In the genomic region with DNA sequence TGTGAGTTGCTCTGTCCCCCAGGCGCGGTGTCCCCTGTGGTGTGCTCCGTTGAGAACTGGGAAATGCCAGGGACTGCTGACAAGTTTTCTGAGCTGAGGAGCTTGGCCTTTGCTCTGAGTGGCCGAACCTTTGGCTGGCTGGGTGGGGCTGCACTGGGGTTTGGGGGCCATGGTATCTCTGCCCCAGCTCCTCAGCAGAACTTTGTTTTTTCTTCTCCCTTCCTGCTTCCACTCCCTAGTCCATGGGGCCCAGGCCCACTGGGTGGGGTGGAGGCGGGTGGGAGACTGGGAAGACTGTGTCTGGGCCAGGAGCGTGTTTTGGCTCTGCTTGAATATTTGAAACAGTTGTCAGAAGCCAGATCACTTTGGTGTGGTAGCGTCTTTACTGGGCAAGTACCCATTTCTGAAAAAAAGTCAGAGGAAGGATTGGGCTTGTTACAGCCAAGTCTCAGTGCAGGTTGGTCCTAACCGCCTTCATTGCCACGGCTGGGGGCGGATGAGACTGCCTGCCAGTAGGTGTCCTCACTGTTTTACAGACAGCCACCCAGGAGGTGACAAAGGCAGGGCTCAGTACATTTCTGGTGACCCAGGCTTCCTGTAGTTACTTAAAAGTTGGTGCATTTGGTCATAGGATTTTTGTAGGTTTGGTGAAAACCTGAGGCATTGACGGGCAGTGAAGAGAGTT, we compare ENCODE assay signal across 8 cellular contexts.
DNase-seq lines count a peak whose midpoint lies in the region; ATAC-seq, FAIRE-seq and TF ChIP-seq lines count a peak whose summit lies in the region.

No MANE protein-coding gene starts in this region.

- H3K4me2 ChIP-seq in osteoblast (ENCODE audit: insufficient read depth, low read length) = peak overlapping the region; percentile 82

- no peak for FAIRE-seq in frontal cortex (lab: Jason Lieb, UNC)

- peak; percentile 33 for DNase-seq in NCI-H2029 treated with DMSO at 0.1 percent for 48 hours (lab: John Stamatoyannopoulos, UW)
- DNase-seq in NCI-H2029 (lab: John Stamatoyannopoulos, UW) = no peak
- peak; percentile 80 for DNase-seq in activated CD8-positive, alpha-beta T cell treated with anti-CD3 and anti-CD28 coated beads for 36 hours
- peak; percentile 66 to 76 for DNase-seq in frontal cortex (ENCODE audit: low spot score in 2 of 2)
- DNase-seq in osteoblast (ENCODE audit: insufficient read length, low spot score, missing footprints) = peak; percentile 95

- H3K9me3 ChIP-seq in HUES64 (ENCODE audit: insufficient read depth, low read depth, low read length) (no peaks in the 10 kb centered on the region), osteoblast (ENCODE audit: low read depth, low read length) (no peaks in the 10 kb centered on the region)

- no peaks in the 10 kb centered on the region for H3K36me3 Mint-ChIP-seq in activated CD8-positive, alpha-beta T cell treated with anti-CD3 and anti-CD28 coated beads for 36 hours (ENCODE audit: low read depth)

- CTCF ChIA-PET in activated CD8-positive, alpha-beta T cell treated with anti-CD3 and anti-CD28 coated beads for 36 hours (lab: Charles Lee) = interaction anchor here (0.7 to 1.8 kb wide), 8 partner anchors 9 to 251 kb away, joined by 3 to 5 read pairs (median 3); no protein-coding TSS in a partner anchor

- POLR2A ChIA-PET in activated CD8-positive, alpha-beta T cell treated with anti-CD3 and anti-CD28 coated beads for 36 hours (lab: Charles Lee) = no interaction called here

- H3K9ac ChIP-seq in HUES64 (ENCODE audit: low read depth, low read length) = no peak overlapping the region

- H3K36me3 ChIP-seq in HUES64 (ENCODE audit: insufficient read depth, low read length) = no peaks in the 10 kb centered on the region
- no peaks in the 10 kb centered on the region for H3K36me3 ChIP-seq in osteoblast (ENCODE audit: insufficient read depth, low read length)

- peaks cover 17% of the 10 kb centered on the region for H3K4me1 Mint-ChIP-seq in activated CD8-positive, alpha-beta T cell treated with anti-CD3 and anti-CD28 coated beads for 36 hours (ENCODE audit: low read depth)

- H4K20me1 ChIP-seq in osteoblast (ENCODE audit: insufficient read depth, low read length) = peaks cover 9% of the 10 kb centered on the region

- no peak overlapping the region for H3K4me3 Mint-ChIP-seq in activated CD8-positive, alpha-beta T cell treated with anti-CD3 and anti-CD28 coated beads for 36 hours

- H3K27ac ChIP-seq in HUES64 (ENCODE audit: low read depth, low read length) = 0 out of 2 replicates have a peak overlapping the region, but pooled peaks have one; percentile 36
- H3K27ac ChIP-seq in osteoblast (ENCODE audit: low read depth, low read length) = peak overlapping the region; percentile 88

- ATAC-seq in activated CD8-positive, alpha-beta T cell treated with anti-CD3 and anti-CD28 coated beads for 36 hours = peak; percentile 81
- ATAC-seq in HG02973 (IDR thresholded peaks at IDR 0.05; ENCODE audit: unreplicated experiment) = no peak
- ATAC-seq in HG02981 (IDR thresholded peaks at IDR 0.05; ENCODE audit: unreplicated experiment) = no peak

- H3K27ac Mint-ChIP-seq in activated CD8-positive, alpha-beta T cell treated with anti-CD3 and anti-CD28 coated beads for 36 hours = no peak overlapping the region

- H3K27me3 Mint-ChIP-seq in activated CD8-positive, alpha-beta T cell treated with anti-CD3 and anti-CD28 coated beads for 36 hours = no peaks in the 10 kb centered on the region

- intact Hi-C loops in activated CD8-positive, alpha-beta T cell treated with anti-CD3 and anti-CD28 coated beads for 36 hours (cut with micrococcal nuclease) = loop anchor here (2.0 kb wide), 1 partner anchor 249 kb away; no protein-coding TSS in a partner anchor

- H3K4me3 ChIP-seq in HUES64 (ENCODE audit: low read length) = peak overlapping the region; percentile 8; the same call in 1 of the 2 replicates
- peak overlapping the region; percentile 71 for H3K4me3 ChIP-seq in osteoblast (ENCODE audit: insufficient read depth, low read length)

- peak; percentile 52 for TF ChIP-seq CTCF in activated CD8-positive, alpha-beta T cell treated with anti-CD3 and anti-CD28 coated beads for 36 hours (IDR thresholded peaks at IDR 0.05)
- TF ChIP-seq CTCF in osteoblast (IDR thresholded peaks at IDR 0.05; ENCODE audit: extremely low read depth, low read depth, low read length) = peak; percentile 43

- WGBS in HUES64 = 41% methylated on average over 11 of the region's 11 CpGs

- no peaks in the 10 kb centered on the region for H3K9me3 Mint-ChIP-seq in activated CD8-positive, alpha-beta T cell treated with anti-CD3 and anti-CD28 coated beads for 36 hours

- peaks cover 35% of the 10 kb centered on the region for H3K79me2 ChIP-seq in osteoblast (ENCODE audit: insufficient read depth, low read length)

- H3K27me3 ChIP-seq in HUES64 (ENCODE audit: insufficient read depth, low read length) = no peaks in the 10 kb centered on the region
- H3K27me3 ChIP-seq in osteoblast (ENCODE audit: insufficient read depth, low read length) = no peaks in the 10 kb centered on the region

- H3K4me1 ChIP-seq in HUES64 (ENCODE audit: insufficient read depth, low read length) (peaks cover 50% of the 10 kb centered on the region), osteoblast (ENCODE audit: insufficient read depth, low read length) (peaks cover 39% of the 10 kb centered on the region)

- H2AFZ ChIP-seq in osteoblast (ENCODE audit: low read length) = peak overlapping the region; percentile 82
